ENCODE assay signal across 10 cellular contexts in genomic region chr2:54551123-54551756, GRCh38.
A peak's percentile ranks its signal among the peaks of the same experiment; 100 is the strongest.
DNase-seq lines count a peak whose midpoint lies in the region; ATAC-seq and TF ChIP-seq lines count a peak whose summit lies in the region.
"Had no signal": no experiment of that assay in that cellular context is flagged by ENCODE, and none has a peak within 500 bp of the region (broad histone marks: within the 10 kb centered on the region; RNA-seq: fewer than 3 reads in every experiment).

No MANE protein-coding gene starts in this region.

- H3K4me2 ChIP-seq in mesenchymal stem cell (ENCODE audit: low read length, poor library complexity, severe bottlenecking), result no peak overlapping the region

- peaks cover 15% of the 10 kb centered on the region for H3K4me1 ChIP-seq in mesenchymal stem cell (ENCODE audit: control insufficient read depth, insufficient read depth, low read depth, low read length)

- no peak overlapping the region for H3K18ac ChIP-seq in mesenchymal stem cell (ENCODE audit: low read depth in 1 of 2, low read length in 2 of 2)

- H3K9ac ChIP-seq in mesenchymal stem cell (ENCODE audit: low read length), result no peak overlapping the region

- no peak overlapping the region for H3K27ac ChIP-seq in mesenchymal stem cell (ENCODE audit: low read length, poor library complexity, severe bottlenecking)

- no peak overlapping the region for H3K23ac ChIP-seq in mesenchymal stem cell (ENCODE audit: low read length in 2 of 2)

- H2BK15ac ChIP-seq in mesenchymal stem cell (ENCODE audit: low read depth, poor library complexity, severe bottlenecking), result no peak overlapping the region

- H2BK120ac ChIP-seq in mesenchymal stem cell (ENCODE audit: low read depth, low read length), result no peak overlapping the region

- H3K14ac ChIP-seq in mesenchymal stem cell (ENCODE audit: low read length in 2 of 2), result no peak overlapping the region

- no peaks in the 10 kb centered on the region for H3K27me3 ChIP-seq in mesenchymal stem cell (ENCODE audit: control insufficient read depth in 1 of 2, insufficient read depth in 1 of 2, low read length in 2 of 2)

- peaks cover 6 to 30% of the 10 kb centered on the region in 2 experiments for H3K36me3 ChIP-seq in mesenchymal stem cell (ENCODE audit: control insufficient read depth in 1 of 2, insufficient read depth in 2 of 2, low read depth in 1 of 2, low read length in 2 of 2)

- H3K9me3 ChIP-seq in mesenchymal stem cell (ENCODE audit: control insufficient read depth, low read length), result no peaks in the 10 kb centered on the region

- H3K79me1 ChIP-seq in mesenchymal stem cell (replicated peaks; ENCODE audit: low read length, poor library complexity, severe bottlenecking), result peaks cover 35% of the 10 kb centered on the region

- H2BK5ac ChIP-seq in mesenchymal stem cell (ENCODE audit: low read depth, low read length, poor library complexity, severe bottlenecking), result no peak overlapping the region

- H2AFZ ChIP-seq in mesenchymal stem cell (ENCODE audit: low read depth, low read length), result no peak overlapping the region

- no peak overlapping the region for H4K8ac ChIP-seq in mesenchymal stem cell (ENCODE audit: low read length)

- no peak overlapping the region for H3K4me3 ChIP-seq in mesenchymal stem cell (ENCODE audit: insufficient read depth in 1 of 2, low read depth in 1 of 2, low read length in 2 of 2)

- H2BK12ac ChIP-seq in mesenchymal stem cell (ENCODE audit: low read length in 2 of 2), result no peak overlapping the region

- 70% methylated on average over 3 of the region's 4 CpGs for WGBS in mesenchymal stem cell

- H4K91ac ChIP-seq in mesenchymal stem cell (ENCODE audit: low read length), result no peak overlapping the region

- TF ChIP-seq POLR2A in GM18505 (IDR thresholded peaks at IDR 0.05; ENCODE audit: borderline replicate concordance, extremely low read depth, insufficient read depth, insufficient read length), result no peak

- ATAC-seq in GM18505 (IDR thresholded peaks at IDR 0.05; ENCODE audit: unreplicated experiment) (peak; percentile 53), GM21825 (IDR thresholded peaks at IDR 0.05; ENCODE audit: unreplicated experiment) (peak; percentile 63), HG03196 (IDR thresholded peaks at IDR 0.05; ENCODE audit: unreplicated experiment) (no peak)

- no peak overlapping the region for H3K4ac ChIP-seq in mesenchymal stem cell (ENCODE audit: low read depth in 1 of 2, low read length in 2 of 2)

- DNase-seq in HT-29 (ENCODE audit: low spot score) (peak; percentile 50), mesenchymal stem cell (no peak), inferior parietal cortex (ENCODE audit: extremely low spot score) (no peak), SIG-M5 (lab: John Stamatoyannopoulos, UW) (no peak), T-helper 1 cell (no peak)
- DNase-seq: CD4-positive, CD25-positive, alpha-beta regulatory T cell; head of caudate nucleus had no signal

- H2AK5ac ChIP-seq in mesenchymal stem cell (ENCODE audit: low read length, severe bottlenecking), result peak overlapping the region; percentile 27
